ENCODE assay signal across 29 cellular contexts in genomic region chr6:55377150-55377549, GRCh38. TPM values are rescaled to one million over a fixed set of nuclear protein-coding genes. Genes with fewer than 3 reads are reported as not detected.
A peak's percentile ranks its signal among the peaks of the same experiment; 100 is the strongest.
DNase-seq lines count a peak whose midpoint lies in the region; TF ChIP-seq lines count a peak whose summit lies in the region.
"Had no signal": no experiment of that assay in that cellular context is flagged by ENCODE, and none has a peak within 500 bp of the region (broad histone marks: within the 10 kb centered on the region; RNA-seq: fewer than 3 reads in every experiment).

No MANE protein-coding gene starts in this region.

- no peak overlapping the region for H3K4me3 Mint-ChIP-seq in activated CD4-positive, alpha-beta T cell treated with anti-CD3 and anti-CD28 coated beads, Interleukin-2, amount 10 ng/mL, durations not matched to agents 7 days and 5 days
- H3K4me3 Mint-ChIP-seq: B cell; CD14-positive monocyte; CD4-positive, alpha-beta memory T cell; CD4-positive, alpha-beta T cell; CD4-positive, CD25-positive, alpha-beta regulatory T cell; CD8-positive, alpha-beta memory T cell; CD8-positive, alpha-beta T cell had no signal

- TF ChIP-seq RAD21 in Ishikawa (IDR thresholded peaks at IDR 0.05; ENCODE audit: low read depth), result 0 out of 2 replicates have a peak, but pooled peaks have one; percentile 3

- POLR2A ChIA-PET in activated CD4-positive, alpha-beta T cell treated with anti-CD3 and anti-CD28 coated beads, Interleukin-2, amount 10 ng/mL, durations not matched to agents 7 days and 5 days (lab: Charles Lee), result no interaction called here

- no peaks in the 10 kb centered on the region for H3K4me1 Mint-ChIP-seq in activated CD4-positive, alpha-beta T cell treated with anti-CD3 and anti-CD28 coated beads, Interleukin-2, amount 10 ng/mL, durations not matched to agents 7 days and 5 days
- H3K4me1 Mint-ChIP-seq: B cell; CD14-positive monocyte; CD4-positive, alpha-beta memory T cell; CD4-positive, CD25-positive, alpha-beta regulatory T cell; CD8-positive, alpha-beta memory T cell had no signal

- H3K9me3 Mint-ChIP-seq in activated CD4-positive, alpha-beta T cell treated with anti-CD3 and anti-CD28 coated beads, Interleukin-2, amount 10 ng/mL, durations not matched to agents 7 days and 5 days, result no peaks in the 10 kb centered on the region

- H3K27ac Mint-ChIP-seq in activated CD4-positive, alpha-beta T cell treated with anti-CD3 and anti-CD28 coated beads, Interleukin-2, amount 10 ng/mL, durations not matched to agents 7 days and 5 days, result no peak overlapping the region
- H3K27ac Mint-ChIP-seq: B cell; CD14-positive monocyte; CD4-positive, alpha-beta memory T cell; CD4-positive, alpha-beta T cell; CD4-positive, CD25-positive, alpha-beta regulatory T cell; CD8-positive, alpha-beta memory T cell; CD8-positive, alpha-beta T cell had no signal

- peak; percentile 75 for TF ChIP-seq EP300 in Ishikawa (IDR thresholded peaks at IDR 0.05; ENCODE audit: borderline replicate concordance)

- DNase-seq in renal cortical epithelial cell (ENCODE audit: low read depth) (peak; percentile 6), hepatic stellate cell (ENCODE audit: low spot score) (no peak)
- no peak for DNase-seq in activated CD4-positive, alpha-beta T cell treated with anti-CD3 and anti-CD28 coated beads, Interleukin-2, amount 10 ng/mL, durations not matched to agents 7 days and 5 days
- DNase-seq: 8988T; ACHN; AML-193; BE2C; C1 segment of cervical spinal cord; Caco-2; Calu3; CD4-positive, alpha-beta memory T cell; CD4-positive, alpha-beta T cell; CD4-positive, CD25-positive, alpha-beta regulatory T cell; CD8-positive, alpha-beta memory T cell; CD8-positive, alpha-beta T cell; COR-L47; DMS 273 treated with DMSO at 0.1 percent for 48 hours; DMS153; DMS53; DMS79; DMS79 treated with DMSO at 0.1 percent for 48 hours; DND-41; EL had no signal

- no peaks in the 10 kb centered on the region for H3K27me3 Mint-ChIP-seq in activated CD4-positive, alpha-beta T cell treated with anti-CD3 and anti-CD28 coated beads, Interleukin-2, amount 10 ng/mL, durations not matched to agents 7 days and 5 days
- H3K27me3 Mint-ChIP-seq: B cell; CD4-positive, alpha-beta memory T cell; CD4-positive, alpha-beta T cell; CD4-positive, CD25-positive, alpha-beta regulatory T cell; CD8-positive, alpha-beta memory T cell had no signal

- no peaks in the 10 kb centered on the region for H3K36me3 Mint-ChIP-seq in activated CD4-positive, alpha-beta T cell treated with anti-CD3 and anti-CD28 coated beads, Interleukin-2, amount 10 ng/mL, durations not matched to agents 7 days and 5 days (ENCODE audit: low read depth)
- H3K36me3 Mint-ChIP-seq: CD14-positive monocyte; CD4-positive, alpha-beta memory T cell; CD4-positive, CD25-positive, alpha-beta regulatory T cell; CD8-positive, alpha-beta memory T cell; CD8-positive, alpha-beta T cell had no signal

- CTCF ChIA-PET in activated CD4-positive, alpha-beta T cell treated with anti-CD3 and anti-CD28 coated beads, Interleukin-2, amount 10 ng/mL, durations not matched to agents 7 days and 5 days (lab: Charles Lee), result no interaction called here

TF ChIP-seq in Ishikawa, 13 proteins besides CTCF, POLR2A, EP300 and RAD21:
- no peak for TF ChIP-seq EGR1 (IDR thresholded peaks at IDR 0.05)
- TF ChIP-seq NFIC (IDR thresholded peaks at IDR 0.05), result peak; percentile 40; the same call in 1 of the 2 replicates
- TF ChIP-seq, protein P1, sequence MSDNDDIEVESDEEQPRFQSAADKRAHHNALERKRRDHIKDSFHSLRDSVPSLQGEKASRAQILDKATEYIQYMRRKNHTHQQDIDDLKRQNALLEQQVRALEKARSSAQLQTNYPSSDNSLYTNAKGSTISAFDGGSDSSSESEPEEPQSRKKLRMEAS (IDR thresholded peaks at IDR 0.05), result peak; percentile 36; the same call in 1 of the 2 replicates
- TF ChIP-seq YY1 (IDR thresholded peaks at IDR 0.05; ENCODE audit: low read depth), result no peak
- peak; percentile 63; the same call in 1 of the 2 replicates for TF ChIP-seq TCF12 (IDR thresholded peaks at IDR 0.05; ENCODE audit: low read depth)
- no peak for TF ChIP-seq CEBPB (IDR thresholded peaks at IDR 0.05)
- TF ChIP-seq TEAD4 (IDR thresholded peaks at IDR 0.05), result peak; percentile 80
- no peak for TF ChIP-seq ZBTB7A (IDR thresholded peaks at IDR 0.05; ENCODE audit: low read depth)
- no peak for TF ChIP-seq TAF1 (IDR thresholded peaks at IDR 0.05; ENCODE audit: low read depth)
- TF ChIP-seq FOXM1 (IDR thresholded peaks at IDR 0.05; ENCODE audit: borderline replicate concordance, low read depth), result no peak
- no peak for TF ChIP-seq CREB1 (IDR thresholded peaks at IDR 0.05; ENCODE audit: low read depth)
- TF ChIP-seq, protein P2, sequence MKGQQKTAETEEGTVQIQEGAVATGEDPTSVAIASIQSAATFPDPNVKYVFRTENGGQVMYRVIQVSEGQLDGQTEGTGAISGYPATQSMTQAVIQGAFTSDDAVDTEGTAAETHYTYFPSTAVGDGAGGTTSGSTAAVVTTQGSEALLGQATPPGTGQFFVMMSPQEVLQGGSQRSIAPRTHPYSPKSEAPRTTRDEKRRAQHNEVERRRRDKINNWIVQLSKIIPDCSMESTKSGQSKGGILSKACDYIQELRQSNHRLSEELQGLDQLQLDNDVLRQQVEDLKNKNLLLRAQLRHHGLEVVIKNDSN (IDR thresholded peaks at IDR 0.05), result 0 out of 2 replicates have a peak, but pooled peaks have one; percentile 23
- TF ChIP-seq REST (IDR thresholded peaks at IDR 0.05; ENCODE audit: low read depth), result no peak

RNA-seq across cellular contexts. Expression of gene GFRAL, which starts 49.9 kb away (rescaled TPM):
- total RNA-seq in renal cortical epithelial cell, result not detected in 2 replicates
- total RNA-seq in activated CD4-positive, alpha-beta T cell treated with anti-CD3 and anti-CD28 coated beads, Interleukin-2, amount 10 ng/mL, durations not matched to agents 7 days and 5 days, result not detected
- total RNA-seq: A172; A673; B cell; Caco-2; Calu3; CD4-positive, alpha-beta memory T cell; CD4-positive, alpha-beta T cell; CD4-positive, CD25-positive, alpha-beta regulatory T cell; CD8-positive, alpha-beta memory T cell; CD8-positive, alpha-beta T cell; Daoy had no signal
